ENCODE assay signal across 14 cellular contexts in genomic region chr2:73003027-73003426, GRCh38.
DNase-seq lines count a peak whose midpoint lies in the region; ATAC-seq and TF ChIP-seq lines count a peak whose summit lies in the region.
"Had no signal": no experiment of that assay in that cellular context is flagged by ENCODE, and none has a peak within 500 bp of the region (broad histone marks: within the 10 kb centered on the region; RNA-seq: fewer than 3 reads in every experiment).

No MANE protein-coding gene starts in this region.

- DNase-seq in activated effector memory CD4-positive, alpha-beta T cell treated with anti-CD3 and anti-CD28 coated beads, Interleukin-2, amount 50 U/mL, for 16 hours: peak; percentile 14
- no peak for DNase-seq in activated effector memory CD4-positive, alpha-beta T cell treated with Interleukin-2 at 50 U/mL for 16 hours
- DNase-seq in left lobe of liver (ENCODE audit: low spot score) (peak; percentile 39), RWPE1 (ENCODE audit: low spot score) (no peak), GM20000 (ENCODE audit: low spot score) (no peak)
- DNase-seq: 8988T; AML-193; CD4-positive, CD25-positive, alpha-beta regulatory T cell; DMS53; GF-D8; HFFc6 had no signal

- ATAC-seq in left lobe of liver (no peak), GM21447 (IDR thresholded peaks at IDR 0.05; ENCODE audit: unreplicated experiment) (no peak)

- POLR2A ChIA-PET in RWPE1 (lab: Yijun Ruan, JAX; ENCODE audit: low non-redundant PET): no interaction called here

- CTCF ChIA-PET in RWPE1 (lab: Yijun Ruan, JAX): interaction anchor here (0.6 kb wide), 2 partner anchors 145 to 1602 kb away, joined by 3 read pairs; no protein-coding TSS in a partner anchor

- H3K27ac ChIP-seq in cingulate gyrus (ENCODE audit: low read depth, low read length): peak overlapping the region; percentile 40
- H3K27ac ChIP-seq in RWPE1: no peak overlapping the region
- H3K27ac ChIP-seq: BLaER1 treated with 17β-estradiol and CSF1 and Interleukin-3, amounts not matched to agents 10 nM and 100 nM had no signal

- TF ChIP-seq CTCF in RWPE1 (conservative IDR thresholded peaks at IDR 0.05; ENCODE audit: low read depth): no peak
- TF ChIP-seq CTCF in GM20000 (IDR thresholded peaks at IDR 0.05; ENCODE audit: extremely low read depth, missing control alignments): no peak

Comparison
In these comparisons a context has a peak if more than half of its experiments do, and no peak if none do; other contexts are left out.
1. DNase-seq: peak in activated effector memory CD4-positive, alpha-beta T cell treated with anti-CD3 and anti-CD28 coated beads, Interleukin-2, amount 50 U/mL, for 16 hours (single experiment) and left lobe of liver (single experiment); none in activated effector memory CD4-positive, alpha-beta T cell treated with Interleukin-2 at 50 U/mL for 16 hours (single experiment), RWPE1 (single experiment) and GM20000 (single experiment).